Comparison of ENCODE assay signal across 1 cellular context in genomic region chr18:5237723-5238370, GRCh38.
TF ChIP-seq lines count a peak whose summit lies in the region.

No MANE protein-coding gene starts in this region.

TF ChIP-seq in HepG2, 621 proteins besides CTCF, POLR2A, EP300 and RAD21 (continued from another document and continues in another):
- TF ChIP-seq BCL6 (CRISPR knock-in tag; IDR thresholded peaks at IDR 0.05) (peak; percentile 31; the same call in 1 of the 2 replicates), ZNF616 (CRISPR knock-in tag; IDR thresholded peaks at IDR 0.05; ENCODE audit: low read depth) (peak; percentile 80), ZNF687 (CRISPR knock-in tag; IDR thresholded peaks at IDR 0.05) (peak; percentile 95), ZBTB7B (CRISPR knock-in tag; IDR thresholded peaks at IDR 0.05) (0 out of 2 replicates have a peak, but pooled peaks have one; percentile 41), ZNF121 (CRISPR knock-in tag; IDR thresholded peaks at IDR 0.05) (peak; percentile 27; the same call in 1 of the 2 replicates), PRMT3 (CRISPR knock-in tag; IDR thresholded peaks at IDR 0.05; ENCODE audit: borderline replicate concordance, low read depth) (peak; percentile 11; the same call in 1 of the 2 replicates), ZBTB1 (CRISPR knock-in tag; IDR thresholded peaks at IDR 0.05; ENCODE audit: borderline replicate concordance) (no peak), ZNF276 (CRISPR knock-in tag; IDR thresholded peaks at IDR 0.05; ENCODE audit: low read depth) (peak; percentile 27; the same call in 1 of the 2 replicates), GATAD1 (CRISPR knock-in tag; IDR thresholded peaks at IDR 0.05) (peak; percentile 92), ZNF773 (CRISPR knock-in tag; IDR thresholded peaks at IDR 0.05; ENCODE audit: borderline replicate concordance) (no peak; the same call in 1 of the 2 replicates), ZFP41 (CRISPR knock-in tag; IDR thresholded peaks at IDR 0.05; ENCODE audit: borderline replicate concordance) (peak; percentile 65), ZNF589 (CRISPR knock-in tag; conservative IDR thresholded peaks at IDR 0.05) (peak; percentile 83; the same call in 1 of the 2 replicates), RARG (CRISPR knock-in tag; IDR thresholded peaks at IDR 0.05; ENCODE audit: low read depth) (peak; percentile 98; the same call in 1 of the 2 replicates), GATAD2A (CRISPR knock-in tag; IDR thresholded peaks at IDR 0.05) (no peak), FOSL2 (CRISPR knock-in tag; IDR thresholded peaks at IDR 0.05) (peak; percentile 34; the same call in 1 of the 2 replicates), CBX2 (IDR thresholded peaks at IDR 0.05; ENCODE audit: low read depth, low read length) (no peak), CBX2 (CRISPR knock-in tag; IDR thresholded peaks at IDR 0.05; ENCODE audit: low read depth) (no peak), MBNL3 (CRISPR knock-in tag; conservative IDR thresholded peaks at IDR 0.05) (no peak), ESRRA (CRISPR knock-in tag; IDR thresholded peaks at IDR 0.05; ENCODE audit: low read depth) (peak; percentile 67; the same call in 1 of the 2 replicates), PREB (CRISPR knock-in tag; IDR thresholded peaks at IDR 0.05) (no peak), FOXM1 (CRISPR knock-in tag; IDR thresholded peaks at IDR 0.05) (no peak), MAFF (IDR thresholded peaks at IDR 0.05; ENCODE audit: low read depth, low read length) (no peak), EED (CRISPR knock-in tag; IDR thresholded peaks at IDR 0.05) (peak; percentile 69; the same call in 1 of the 2 replicates), ZC3H13 (CRISPR knock-in tag; IDR thresholded peaks at IDR 0.05) (peak; percentile 91), NFKBIZ (CRISPR knock-in tag; IDR thresholded peaks at IDR 0.05) (no peak), CCDC6 (CRISPR knock-in tag; IDR thresholded peaks at IDR 0.05) (peak; percentile 73), ZNF543 (CRISPR knock-in tag; IDR thresholded peaks at IDR 0.05) (peak; percentile 87), ZSCAN22 (CRISPR knock-in tag; IDR thresholded peaks at IDR 0.05) (0 out of 2 replicates have a peak, but pooled peaks have one; percentile 40), REPIN1 (CRISPR knock-in tag; IDR thresholded peaks at IDR 0.05; ENCODE audit: borderline replicate concordance, low read depth) (peak; percentile 83), STAG1 (CRISPR knock-in tag; IDR thresholded peaks at IDR 0.05) (peak; percentile 20; the same call in 1 of the 2 replicates), ZNF614 (CRISPR knock-in tag; IDR thresholded peaks at IDR 0.05; ENCODE audit: borderline replicate concordance) (0 out of 2 replicates have a peak, but pooled peaks have one; percentile 49)
- TF ChIP-seq, protein P1, sequence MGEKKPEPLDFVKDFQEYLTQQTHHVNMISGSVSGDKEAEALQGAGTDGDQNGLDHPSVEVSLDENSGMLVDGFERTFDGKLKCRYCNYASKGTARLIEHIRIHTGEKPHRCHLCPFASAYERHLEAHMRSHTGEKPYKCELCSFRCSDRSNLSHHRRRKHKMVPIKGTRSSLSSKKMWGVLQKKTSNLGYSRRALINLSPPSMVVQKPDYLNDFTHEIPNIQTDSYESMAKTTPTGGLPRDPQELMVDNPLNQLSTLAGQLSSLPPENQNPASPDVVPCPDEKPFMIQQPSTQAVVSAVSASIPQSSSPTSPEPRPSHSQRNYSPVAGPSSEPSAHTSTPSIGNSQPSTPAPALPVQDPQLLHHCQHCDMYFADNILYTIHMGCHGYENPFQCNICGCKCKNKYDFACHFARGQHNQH (CRISPR knock-in tag; IDR thresholded peaks at IDR 0.05) = 0 out of 2 replicates have a peak, but pooled peaks have one; percentile 60
- TF ChIP-seq, protein P2, sequence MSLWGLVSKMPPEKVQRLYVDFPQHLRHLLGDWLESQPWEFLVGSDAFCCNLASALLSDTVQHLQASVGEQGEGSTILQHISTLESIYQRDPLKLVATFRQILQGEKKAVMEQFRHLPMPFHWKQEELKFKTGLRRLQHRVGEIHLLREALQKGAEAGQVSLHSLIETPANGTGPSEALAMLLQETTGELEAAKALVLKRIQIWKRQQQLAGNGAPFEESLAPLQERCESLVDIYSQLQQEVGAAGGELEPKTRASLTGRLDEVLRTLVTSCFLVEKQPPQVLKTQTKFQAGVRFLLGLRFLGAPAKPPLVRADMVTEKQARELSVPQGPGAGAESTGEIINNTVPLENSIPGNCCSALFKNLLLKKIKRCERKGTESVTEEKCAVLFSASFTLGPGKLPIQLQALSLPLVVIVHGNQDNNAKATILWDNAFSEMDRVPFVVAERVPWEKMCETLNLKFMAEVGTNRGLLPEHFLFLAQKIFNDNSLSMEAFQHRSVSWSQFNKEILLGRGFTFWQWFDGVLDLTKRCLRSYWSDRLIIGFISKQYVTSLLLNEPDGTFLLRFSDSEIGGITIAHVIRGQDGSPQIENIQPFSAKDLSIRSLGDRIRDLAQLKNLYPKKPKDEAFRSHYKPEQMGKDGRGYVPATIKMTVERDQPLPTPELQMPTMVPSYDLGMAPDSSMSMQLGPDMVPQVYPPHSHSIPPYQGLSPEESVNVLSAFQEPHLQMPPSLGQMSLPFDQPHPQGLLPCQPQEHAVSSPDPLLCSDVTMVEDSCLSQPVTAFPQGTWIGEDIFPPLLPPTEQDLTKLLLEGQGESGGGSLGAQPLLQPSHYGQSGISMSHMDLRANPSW (CRISPR knock-in tag; IDR thresholded peaks at IDR 0.05; ENCODE audit: borderline replicate concordance) = peak; percentile 71; the same call in 1 of the 2 replicates
- TF ChIP-seq, protein P3, sequence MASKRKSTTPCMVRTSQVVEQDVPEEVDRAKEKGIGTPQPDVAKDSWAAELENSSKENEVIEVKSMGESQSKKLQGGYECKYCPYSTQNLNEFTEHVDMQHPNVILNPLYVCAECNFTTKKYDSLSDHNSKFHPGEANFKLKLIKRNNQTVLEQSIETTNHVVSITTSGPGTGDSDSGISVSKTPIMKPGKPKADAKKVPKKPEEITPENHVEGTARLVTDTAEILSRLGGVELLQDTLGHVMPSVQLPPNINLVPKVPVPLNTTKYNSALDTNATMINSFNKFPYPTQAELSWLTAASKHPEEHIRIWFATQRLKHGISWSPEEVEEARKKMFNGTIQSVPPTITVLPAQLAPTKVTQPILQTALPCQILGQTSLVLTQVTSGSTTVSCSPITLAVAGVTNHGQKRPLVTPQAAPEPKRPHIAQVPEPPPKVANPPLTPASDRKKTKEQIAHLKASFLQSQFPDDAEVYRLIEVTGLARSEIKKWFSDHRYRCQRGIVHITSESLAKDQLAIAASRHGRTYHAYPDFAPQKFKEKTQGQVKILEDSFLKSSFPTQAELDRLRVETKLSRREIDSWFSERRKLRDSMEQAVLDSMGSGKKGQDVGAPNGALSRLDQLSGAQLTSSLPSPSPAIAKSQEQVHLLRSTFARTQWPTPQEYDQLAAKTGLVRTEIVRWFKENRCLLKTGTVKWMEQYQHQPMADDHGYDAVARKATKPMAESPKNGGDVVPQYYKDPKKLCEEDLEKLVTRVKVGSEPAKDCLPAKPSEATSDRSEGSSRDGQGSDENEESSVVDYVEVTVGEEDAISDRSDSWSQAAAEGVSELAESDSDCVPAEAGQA (IDR thresholded peaks at IDR 0.05; ENCODE audit: low read depth) = peak; percentile 75
- TF ChIP-seq, protein P3 (CRISPR knock-in tag; IDR thresholded peaks at IDR 0.05; ENCODE audit: borderline replicate concordance) = peak; percentile 44; the same call in 1 of the 2 replicates
- TF ChIP-seq, protein P4, sequence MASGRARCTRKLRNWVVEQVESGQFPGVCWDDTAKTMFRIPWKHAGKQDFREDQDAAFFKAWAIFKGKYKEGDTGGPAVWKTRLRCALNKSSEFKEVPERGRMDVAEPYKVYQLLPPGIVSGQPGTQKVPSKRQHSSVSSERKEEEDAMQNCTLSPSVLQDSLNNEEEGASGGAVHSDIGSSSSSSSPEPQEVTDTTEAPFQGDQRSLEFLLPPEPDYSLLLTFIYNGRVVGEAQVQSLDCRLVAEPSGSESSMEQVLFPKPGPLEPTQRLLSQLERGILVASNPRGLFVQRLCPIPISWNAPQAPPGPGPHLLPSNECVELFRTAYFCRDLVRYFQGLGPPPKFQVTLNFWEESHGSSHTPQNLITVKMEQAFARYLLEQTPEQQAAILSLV (CRISPR knock-in tag; IDR thresholded peaks at IDR 0.05; ENCODE audit: borderline replicate concordance) = peak; percentile 68; the same call in 1 of the 2 replicates
- TF ChIP-seq, protein P5, sequence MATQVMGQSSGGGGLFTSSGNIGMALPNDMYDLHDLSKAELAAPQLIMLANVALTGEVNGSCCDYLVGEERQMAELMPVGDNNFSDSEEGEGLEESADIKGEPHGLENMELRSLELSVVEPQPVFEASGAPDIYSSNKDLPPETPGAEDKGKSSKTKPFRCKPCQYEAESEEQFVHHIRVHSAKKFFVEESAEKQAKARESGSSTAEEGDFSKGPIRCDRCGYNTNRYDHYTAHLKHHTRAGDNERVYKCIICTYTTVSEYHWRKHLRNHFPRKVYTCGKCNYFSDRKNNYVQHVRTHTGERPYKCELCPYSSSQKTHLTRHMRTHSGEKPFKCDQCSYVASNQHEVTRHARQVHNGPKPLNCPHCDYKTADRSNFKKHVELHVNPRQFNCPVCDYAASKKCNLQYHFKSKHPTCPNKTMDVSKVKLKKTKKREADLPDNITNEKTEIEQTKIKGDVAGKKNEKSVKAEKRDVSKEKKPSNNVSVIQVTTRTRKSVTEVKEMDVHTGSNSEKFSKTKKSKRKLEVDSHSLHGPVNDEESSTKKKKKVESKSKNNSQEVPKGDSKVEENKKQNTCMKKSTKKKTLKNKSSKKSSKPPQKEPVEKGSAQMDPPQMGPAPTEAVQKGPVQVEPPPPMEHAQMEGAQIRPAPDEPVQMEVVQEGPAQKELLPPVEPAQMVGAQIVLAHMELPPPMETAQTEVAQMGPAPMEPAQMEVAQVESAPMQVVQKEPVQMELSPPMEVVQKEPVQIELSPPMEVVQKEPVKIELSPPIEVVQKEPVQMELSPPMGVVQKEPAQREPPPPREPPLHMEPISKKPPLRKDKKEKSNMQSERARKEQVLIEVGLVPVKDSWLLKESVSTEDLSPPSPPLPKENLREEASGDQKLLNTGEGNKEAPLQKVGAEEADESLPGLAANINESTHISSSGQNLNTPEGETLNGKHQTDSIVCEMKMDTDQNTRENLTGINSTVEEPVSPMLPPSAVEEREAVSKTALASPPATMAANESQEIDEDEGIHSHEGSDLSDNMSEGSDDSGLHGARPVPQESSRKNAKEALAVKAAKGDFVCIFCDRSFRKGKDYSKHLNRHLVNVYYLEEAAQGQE (IDR thresholded peaks at IDR 0.05; ENCODE audit: borderline replicate concordance in 1 of 2, low read depth in 1 of 2, low read length in 2 of 2) = 0 out of 4 replicates have a peak, but pooled peaks of 1 of the 2 experiments have one; percentile 29
